ENCODE assay signal across 1 cellular context in genomic region chr4:152572417-152573086, GRCh38.
TF ChIP-seq lines count a peak whose summit lies in the region.

No MANE protein-coding gene starts in this region.

TF ChIP-seq in GM12878, 131 proteins besides CTCF, POLR2A, EP300 and RAD21 (continued from another document and continues in another):
- TF ChIP-seq ZBTB11 (CRISPR knock-in tag; IDR thresholded peaks at IDR 0.05) (no peak), MXI1 (IDR thresholded peaks at IDR 0.05; ENCODE audit: low read depth, low read length) (no peak), REST (IDR thresholded peaks at IDR 0.05; ENCODE audit: low read depth, low read length) (no peak), HDAC6 (IDR thresholded peaks at IDR 0.05; ENCODE audit: unreplicated experiment) (no peak), MLLT1 (IDR thresholded peaks at IDR 0.05) (no peak; the same call in 1 of the 2 replicates), PAX5 (IDR thresholded peaks at IDR 0.05; ENCODE audit: borderline replicate concordance, low read depth, low read length) (no peak), BRCA1 (IDR thresholded peaks at IDR 0.05; ENCODE audit: low read depth, low read length) (no peak), NFXL1 (IDR thresholded peaks at IDR 0.05; ENCODE audit: borderline replicate concordance) (no peak), NRF1 (conservative IDR thresholded peaks at IDR 0.05; ENCODE audit: low read depth, low read length) (no peak), TCF7 (IDR thresholded peaks at IDR 0.05; ENCODE audit: borderline replicate concordance) (no peak), EED (IDR thresholded peaks at IDR 0.05; ENCODE audit: low read depth) (peak; percentile 51; the same call in 1 of the 2 replicates), MYB (IDR thresholded peaks at IDR 0.05; ENCODE audit: borderline replicate concordance, low read depth, low read length) (no peak), CHD4 (IDR thresholded peaks at IDR 0.05) (no peak), SMARCA5 (IDR thresholded peaks at IDR 0.05) (0 out of 2 replicates have a peak, but pooled peaks have one; percentile 18), USF2 (IDR thresholded peaks at IDR 0.05; ENCODE audit: borderline replicate concordance, low read depth, low read length) (no peak)
- TF ChIP-seq, protein P1, sequence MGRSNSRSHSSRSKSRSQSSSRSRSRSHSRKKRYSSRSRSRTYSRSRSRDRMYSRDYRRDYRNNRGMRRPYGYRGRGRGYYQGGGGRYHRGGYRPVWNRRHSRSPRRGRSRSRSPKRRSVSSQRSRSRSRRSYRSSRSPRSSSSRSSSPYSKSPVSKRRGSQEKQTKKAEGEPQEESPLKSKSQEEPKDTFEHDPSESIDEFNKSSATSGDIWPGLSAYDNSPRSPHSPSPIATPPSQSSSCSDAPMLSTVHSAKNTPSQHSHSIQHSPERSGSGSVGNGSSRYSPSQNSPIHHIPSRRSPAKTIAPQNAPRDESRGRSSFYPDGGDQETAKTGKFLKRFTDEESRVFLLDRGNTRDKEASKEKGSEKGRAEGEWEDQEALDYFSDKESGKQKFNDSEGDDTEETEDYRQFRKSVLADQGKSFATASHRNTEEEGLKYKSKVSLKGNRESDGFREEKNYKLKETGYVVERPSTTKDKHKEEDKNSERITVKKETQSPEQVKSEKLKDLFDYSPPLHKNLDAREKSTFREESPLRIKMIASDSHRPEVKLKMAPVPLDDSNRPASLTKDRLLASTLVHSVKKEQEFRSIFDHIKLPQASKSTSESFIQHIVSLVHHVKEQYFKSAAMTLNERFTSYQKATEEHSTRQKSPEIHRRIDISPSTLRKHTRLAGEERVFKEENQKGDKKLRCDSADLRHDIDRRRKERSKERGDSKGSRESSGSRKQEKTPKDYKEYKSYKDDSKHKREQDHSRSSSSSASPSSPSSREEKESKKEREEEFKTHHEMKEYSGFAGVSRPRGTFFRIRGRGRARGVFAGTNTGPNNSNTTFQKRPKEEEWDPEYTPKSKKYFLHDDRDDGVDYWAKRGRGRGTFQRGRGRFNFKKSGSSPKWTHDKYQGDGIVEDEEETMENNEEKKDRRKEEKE (IDR thresholded peaks at IDR 0.05), result no peak
- TF ChIP-seq, protein P2, sequence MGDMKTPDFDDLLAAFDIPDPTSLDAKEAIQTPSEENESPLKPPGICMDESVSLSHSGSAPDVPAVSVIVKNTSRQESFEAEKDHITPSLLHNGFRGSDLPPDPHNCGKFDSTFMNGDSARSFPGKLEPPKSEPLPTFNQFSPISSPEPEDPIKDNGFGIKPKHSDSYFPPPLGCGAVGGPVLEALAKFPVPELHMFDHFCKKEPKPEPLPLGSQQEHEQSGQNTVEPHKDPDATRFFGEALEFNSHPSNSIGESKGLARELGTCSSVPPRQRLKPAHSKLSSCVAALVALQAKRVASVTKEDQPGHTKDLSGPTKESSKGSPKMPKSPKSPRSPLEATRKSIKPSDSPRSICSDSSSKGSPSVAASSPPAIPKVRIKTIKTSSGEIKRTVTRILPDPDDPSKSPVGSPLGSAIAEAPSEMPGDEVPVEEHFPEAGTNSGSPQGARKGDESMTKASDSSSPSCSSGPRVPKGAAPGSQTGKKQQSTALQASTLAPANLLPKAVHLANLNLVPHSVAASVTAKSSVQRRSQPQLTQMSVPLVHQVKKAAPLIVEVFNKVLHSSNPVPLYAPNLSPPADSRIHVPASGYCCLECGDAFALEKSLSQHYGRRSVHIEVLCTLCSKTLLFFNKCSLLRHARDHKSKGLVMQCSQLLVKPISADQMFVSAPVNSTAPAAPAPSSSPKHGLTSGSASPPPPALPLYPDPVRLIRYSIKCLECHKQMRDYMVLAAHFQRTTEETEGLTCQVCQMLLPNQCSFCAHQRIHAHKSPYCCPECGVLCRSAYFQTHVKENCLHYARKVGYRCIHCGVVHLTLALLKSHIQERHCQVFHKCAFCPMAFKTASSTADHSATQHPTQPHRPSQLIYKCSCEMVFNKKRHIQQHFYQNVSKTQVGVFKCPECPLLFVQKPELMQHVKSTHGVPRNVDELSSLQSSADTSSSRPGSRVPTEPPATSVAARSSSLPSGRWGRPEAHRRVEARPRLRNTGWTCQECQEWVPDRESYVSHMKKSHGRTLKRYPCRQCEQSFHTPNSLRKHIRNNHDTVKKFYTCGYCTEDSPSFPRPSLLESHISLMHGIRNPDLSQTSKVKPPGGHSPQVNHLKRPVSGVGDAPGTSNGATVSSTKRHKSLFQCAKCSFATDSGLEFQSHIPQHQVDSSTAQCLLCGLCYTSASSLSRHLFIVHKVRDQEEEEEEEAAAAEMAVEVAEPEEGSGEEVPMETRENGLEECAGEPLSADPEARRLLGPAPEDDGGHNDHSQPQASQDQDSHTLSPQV (IDR thresholded peaks at IDR 0.05), result no peak
- TF ChIP-seq, protein P3, sequence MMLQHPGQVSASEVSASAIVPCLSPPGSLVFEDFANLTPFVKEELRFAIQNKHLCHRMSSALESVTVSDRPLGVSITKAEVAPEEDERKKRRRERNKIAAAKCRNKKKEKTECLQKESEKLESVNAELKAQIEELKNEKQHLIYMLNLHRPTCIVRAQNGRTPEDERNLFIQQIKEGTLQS (IDR thresholded peaks at IDR 0.05; ENCODE audit: borderline replicate concordance, extremely low read depth, low read depth, low read length), result no peak
- TF ChIP-seq, protein P4, sequence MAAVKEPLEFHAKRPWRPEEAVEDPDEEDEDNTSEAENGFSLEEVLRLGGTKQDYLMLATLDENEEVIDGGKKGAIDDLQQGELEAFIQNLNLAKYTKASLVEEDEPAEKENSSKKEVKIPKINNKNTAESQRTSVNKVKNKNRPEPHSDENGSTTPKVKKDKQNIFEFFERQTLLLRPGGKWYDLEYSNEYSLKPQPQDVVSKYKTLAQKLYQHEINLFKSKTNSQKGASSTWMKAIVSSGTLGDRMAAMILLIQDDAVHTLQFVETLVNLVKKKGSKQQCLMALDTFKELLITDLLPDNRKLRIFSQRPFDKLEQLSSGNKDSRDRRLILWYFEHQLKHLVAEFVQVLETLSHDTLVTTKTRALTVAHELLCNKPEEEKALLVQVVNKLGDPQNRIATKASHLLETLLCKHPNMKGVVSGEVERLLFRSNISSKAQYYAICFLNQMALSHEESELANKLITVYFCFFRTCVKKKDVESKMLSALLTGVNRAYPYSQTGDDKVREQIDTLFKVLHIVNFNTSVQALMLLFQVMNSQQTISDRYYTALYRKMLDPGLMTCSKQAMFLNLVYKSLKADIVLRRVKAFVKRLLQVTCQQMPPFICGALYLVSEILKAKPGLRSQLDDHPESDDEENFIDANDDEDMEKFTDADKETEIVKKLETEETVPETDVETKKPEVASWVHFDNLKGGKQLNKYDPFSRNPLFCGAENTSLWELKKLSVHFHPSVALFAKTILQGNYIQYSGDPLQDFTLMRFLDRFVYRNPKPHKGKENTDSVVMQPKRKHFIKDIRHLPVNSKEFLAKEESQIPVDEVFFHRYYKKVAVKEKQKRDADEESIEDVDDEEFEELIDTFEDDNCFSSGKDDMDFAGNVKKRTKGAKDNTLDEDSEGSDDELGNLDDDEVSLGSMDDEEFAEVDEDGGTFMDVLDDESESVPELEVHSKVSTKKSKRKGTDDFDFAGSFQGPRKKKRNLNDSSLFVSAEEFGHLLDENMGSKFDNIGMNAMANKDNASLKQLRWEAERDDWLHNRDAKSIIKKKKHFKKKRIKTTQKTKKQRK (IDR thresholded peaks at IDR 0.05; ENCODE audit: low read depth, low read length), result no peak
- TF ChIP-seq, protein P5, sequence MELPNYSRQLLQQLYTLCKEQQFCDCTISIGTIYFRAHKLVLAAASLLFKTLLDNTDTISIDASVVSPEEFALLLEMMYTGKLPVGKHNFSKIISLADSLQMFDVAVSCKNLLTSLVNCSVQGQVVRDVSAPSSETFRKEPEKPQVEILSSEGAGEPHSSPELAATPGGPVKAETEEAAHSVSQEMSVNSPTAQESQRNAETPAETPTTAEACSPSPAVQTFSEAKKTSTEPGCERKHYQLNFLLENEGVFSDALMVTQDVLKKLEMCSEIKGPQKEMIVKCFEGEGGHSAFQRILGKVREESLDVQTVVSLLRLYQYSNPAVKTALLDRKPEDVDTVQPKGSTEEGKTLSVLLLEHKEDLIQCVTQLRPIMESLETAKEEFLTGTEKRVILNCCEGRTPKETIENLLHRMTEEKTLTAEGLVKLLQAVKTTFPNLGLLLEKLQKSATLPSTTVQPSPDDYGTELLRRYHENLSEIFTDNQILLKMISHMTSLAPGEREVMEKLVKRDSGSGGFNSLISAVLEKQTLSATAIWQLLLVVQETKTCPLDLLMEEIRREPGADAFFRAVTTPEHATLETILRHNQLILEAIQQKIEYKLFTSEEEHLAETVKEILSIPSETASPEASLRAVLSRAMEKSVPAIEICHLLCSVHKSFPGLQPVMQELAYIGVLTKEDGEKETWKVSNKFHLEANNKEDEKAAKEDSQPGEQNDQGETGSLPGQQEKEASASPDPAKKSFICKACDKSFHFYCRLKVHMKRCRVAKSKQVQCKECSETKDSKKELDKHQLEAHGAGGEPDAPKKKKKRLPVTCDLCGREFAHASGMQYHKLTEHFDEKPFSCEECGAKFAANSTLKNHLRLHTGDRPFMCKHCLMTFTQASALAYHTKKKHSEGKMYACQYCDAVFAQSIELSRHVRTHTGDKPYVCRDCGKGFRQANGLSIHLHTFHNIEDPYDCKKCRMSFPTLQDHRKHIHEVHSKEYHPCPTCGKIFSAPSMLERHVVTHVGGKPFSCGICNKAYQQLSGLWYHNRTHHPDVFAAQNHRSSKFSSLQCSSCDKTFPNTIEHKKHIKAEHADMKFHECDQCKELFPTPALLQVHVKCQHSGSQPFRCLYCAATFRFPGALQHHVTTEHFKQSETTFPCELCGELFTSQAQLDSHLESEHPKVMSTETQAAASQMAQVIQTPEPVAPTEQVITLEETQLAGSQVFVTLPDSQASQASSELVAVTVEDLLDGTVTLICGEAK (IDR thresholded peaks at IDR 0.05; ENCODE audit: borderline replicate concordance), result no peak
